12 cellular contexts compared by ENCODE assay signal in the genomic region with DNA sequence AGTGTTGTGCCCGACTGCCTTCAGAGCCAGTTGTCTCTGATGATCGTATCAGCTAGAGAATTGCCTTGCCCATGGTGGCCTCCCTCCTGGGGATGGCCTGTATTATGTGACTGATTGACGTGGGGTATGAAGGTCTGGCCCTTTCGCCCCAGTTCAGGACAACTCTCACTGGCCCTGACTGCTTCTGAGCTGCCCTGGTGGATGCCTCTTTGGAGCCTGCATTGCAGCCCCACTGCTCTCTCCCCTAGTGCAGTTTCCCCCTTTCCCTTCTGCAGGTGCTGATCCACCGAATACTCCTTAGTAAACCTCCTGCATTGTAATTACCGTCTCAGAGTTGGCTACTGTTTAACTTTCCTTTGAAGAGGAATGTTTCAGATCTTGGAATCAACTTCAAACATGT. TPM values are rescaled to one million over a fixed set of nuclear protein-coding genes. Genes with fewer than 3 reads are reported as not detected.
DNase-seq lines count a peak whose midpoint lies in the region; ATAC-seq and TF ChIP-seq lines count a peak whose summit lies in the region.
"Had no signal": no experiment of that assay in that cellular context is flagged by ENCODE, and none has a peak within 500 bp of the region (broad histone marks: within the 10 kb centered on the region; RNA-seq: fewer than 3 reads in every experiment).

No MANE protein-coding gene starts in this region.

- H3K9me3 ChIP-seq in Loucy (ENCODE audit: insufficient read depth, low read depth, low read length) (no peaks in the 10 kb centered on the region), parathyroid adenoma (ENCODE audit: control insufficient read depth, low read length) (no peaks in the 10 kb centered on the region)
- H3K9me3 ChIP-seq: ascending aorta had no signal

- TF ChIP-seq CTCF in Loucy (conservative IDR thresholded peaks at IDR 0.05; ENCODE audit: low read length) (no peak), parathyroid adenoma (IDR thresholded peaks at IDR 0.05) (no peak)

- no peaks in the 10 kb centered on the region for H4K20me1 ChIP-seq in Loucy (ENCODE audit: insufficient read depth, low read length, poor library complexity, severe bottlenecking)

- peak; percentile 54 for ATAC-seq in GM18907 (IDR thresholded peaks at IDR 0.05; ENCODE audit: unreplicated experiment)
- peak; percentile 58 for ATAC-seq in esophagus mucosa
- no peak for ATAC-seq in GM21367 (IDR thresholded peaks at IDR 0.05; ENCODE audit: unreplicated experiment)
- no peak for ATAC-seq in GM21717 (IDR thresholded peaks at IDR 0.05; ENCODE audit: unreplicated experiment)

- H3K4me1 ChIP-seq in Loucy (ENCODE audit: insufficient read depth, low read length, poor library complexity, severe bottlenecking) (peaks cover 59% of the 10 kb centered on the region), parathyroid adenoma (peaks cover 30% of the 10 kb centered on the region)
- H3K4me1 ChIP-seq: ascending aorta had no signal

- peak overlapping the region; percentile 83 for H3K4me2 ChIP-seq in Loucy (ENCODE audit: low read depth, low read length, poor library complexity, severe bottlenecking)
- H3K4me2 ChIP-seq in parathyroid adenoma (ENCODE audit: low read length), result no peak overlapping the region

- H3K79me2 ChIP-seq in Loucy (ENCODE audit: insufficient read depth, low read length) (peaks cover 7% of the 10 kb centered on the region; the same call in 1 of the 2 replicates), parathyroid adenoma (peaks cover 13% of the 10 kb centered on the region)

- H3K9ac ChIP-seq in Loucy (ENCODE audit: low read depth, low read length, poor library complexity, severe bottlenecking) (peak overlapping the region; percentile 70), parathyroid adenoma (no peak overlapping the region)

- DNase-seq in SK-N-DZ (ENCODE audit: low spot score) (no peak), SIG-M5 treated with dmso at 0.1 percent for 504 hours (lab: John Stamatoyannopoulos, UW; ENCODE audit: unreplicated experiment) (no peak)
- DNase-seq: activated T-cell treated with anti-CD3 and anti-CD28 coated beads, Interleukin-2, amount 50 U/mL, for 1 hour; endodermal cell; WERI-Rb-1 had no signal

- H3K27me3 ChIP-seq in Loucy (ENCODE audit: insufficient read depth, low read length, poor library complexity, severe bottlenecking) (no peaks in the 10 kb centered on the region), parathyroid adenoma (ENCODE audit: control insufficient read depth, insufficient read depth, low read length) (no peaks in the 10 kb centered on the region)
- H3K27me3 ChIP-seq: ascending aorta had no signal

- no peaks in the 10 kb centered on the region for H3K9me2 ChIP-seq in Loucy (replicated peaks; ENCODE audit: low read depth, low read length)

- H3K36me3 ChIP-seq in Loucy (ENCODE audit: insufficient read depth, low read length), result no peaks in the 10 kb centered on the region
- H3K36me3 ChIP-seq in parathyroid adenoma (ENCODE audit: control insufficient read depth, insufficient read depth, low read length), result no peaks in the 10 kb centered on the region
- H3K36me3 ChIP-seq: ascending aorta, WERI-Rb-1 had no signal

- H2AFZ ChIP-seq in Loucy (ENCODE audit: low read length) (peak overlapping the region; percentile 53; the same call in 1 of the 2 replicates), parathyroid adenoma (peak overlapping the region; percentile 49)

- peaks cover 7% of the 10 kb centered on the region; the same call in 1 of the 2 replicates for H3F3A ChIP-seq in Loucy (ENCODE audit: low read depth)

- peak overlapping the region; percentile 52 for H3K4me3 ChIP-seq in Loucy (ENCODE audit: low read length, poor library complexity, severe bottlenecking)
- H3K4me3 ChIP-seq in parathyroid adenoma (ENCODE audit: low read depth, low read length), result no peak overlapping the region
- H3K4me3 ChIP-seq: ascending aorta had no signal

- peak overlapping the region; percentile 53 for H3K27ac ChIP-seq in parathyroid adenoma
- H3K27ac ChIP-seq: WERI-Rb-1 had no signal

RNA-seq across cellular contexts. Expression of a gene that starts 18.2 kb away (rescaled TPM):
- total RNA-seq in esophagus mucosa, result 60.2 TPM
- not detected in 2 replicates for polyA plus RNA-seq in SK-N-DZ (2014; cell fraction: cytosol; rRNA removed)
- not detected in 2 replicates for polyA plus RNA-seq in SK-N-DZ (2014; cell fraction: nucleus; rRNA removed)

Comparison
In these comparisons a context has a peak if more than half of its experiments do, and no peak if none do; other contexts are left out.
1. ATAC-seq: peak in GM18907 (single experiment) and esophagus mucosa (single experiment); none in GM21367 (single experiment) and GM21717 (single experiment).